ENCODE assay signal across 6 cellular contexts in genomic region chr1:115633606-115634005, GRCh38. TPM values are rescaled to one million over a fixed set of nuclear protein-coding genes. Genes with fewer than 3 reads are reported as not detected.
A peak's percentile ranks its signal among the peaks of the same experiment; 100 is the strongest.
DNase-seq lines count a peak whose midpoint lies in the region; ATAC-seq, FAIRE-seq and TF ChIP-seq lines count a peak whose summit lies in the region.
"Not testable (repeated sequence)": the region's sequence is repeated elsewhere in the genome, so short reads cannot be mapped to it uniquely, and the experiment has no call there.

No MANE protein-coding gene starts in this region.

- TF ChIP-seq POLR2A in K562 (conservative IDR thresholded peaks at IDR 0.05), result not testable (repeated sequence)

- H3K9ac ChIP-seq in K562 (ENCODE audit: insufficient read depth in 1 of 2, low read depth in 2 of 2, low read length in 2 of 2); endodermal cell (ENCODE audit: extremely low read depth, low read length, poor library complexity, severe bottlenecking); iPS-18a (ENCODE audit: low read length); iPS-20b (ENCODE audit: low read depth, low read length): not testable (repeated sequence)

- peaks cover 32% of the 10 kb centered on the region for H3K4me1 Mint-ChIP-seq in WTC11
- peaks cover 37% of the 10 kb centered on the region for H3K4me1 Mint-ChIP-seq in endodermal cell

- H3K36me3 ChIP-seq in HEK293 (ENCODE audit: control insufficient read depth in 2 of 2, insufficient read depth in 1 of 2, low read length in 2 of 2); K562 (ENCODE audit: control insufficient read depth, insufficient read depth, low read length); endodermal cell (ENCODE audit: control insufficient read depth, insufficient read depth, low read length); iPS-18a (ENCODE audit: control insufficient read depth, low read depth, low read length); iPS-20b (ENCODE audit: insufficient read depth, low read depth, low read length): not testable (repeated sequence)

- H2AFZ ChIP-seq in K562 (ENCODE audit: low read depth, low read length), result not testable (repeated sequence)

- not testable (repeated sequence) for BruUV-seq in K562 (replicated peaks; lab: Mats Ljungman, UMichigan)

- H3K4me2 ChIP-seq in K562 (ENCODE audit: insufficient read depth, low read length), result not testable (repeated sequence)

- TF ChIP-seq CTCF in HEK293 (tag by site-specific recombination; IDR thresholded peaks at IDR 0.05); WTC11 (IDR thresholded peaks at IDR 0.05); K562 (IDR thresholded peaks at IDR 0.05 in 2 of 3, conservative IDR thresholded peaks at IDR 0.05 in 1 of 3; ENCODE audit: insufficient read depth in 2 of 3, low read depth in 1 of 3, low read length in 3 of 3); endodermal cell (conservative IDR thresholded peaks at IDR 0.05): not testable (repeated sequence)

- not testable (repeated sequence) for H3K4me1 ChIP-seq in HEK293 (ENCODE audit: control insufficient read depth, insufficient read depth, low read length); K562 (replicated peaks in 1 of 2; ENCODE audit: control insufficient read depth in 2 of 2, insufficient read depth in 2 of 2, low read length in 2 of 2)
- H3K4me1 ChIP-seq in endodermal cell (ENCODE audit: control insufficient read depth, insufficient read depth, low read length) (peaks cover 25% of the 10 kb centered on the region), iPS-18a (ENCODE audit: control insufficient read depth, low read depth, low read length) (peaks cover 30% of the 10 kb centered on the region), iPS-20b (ENCODE audit: insufficient read depth, low read length) (peaks cover 13% of the 10 kb centered on the region; the same call in 1 of the 2 replicates)

- not testable (repeated sequence) for H4K20me1 ChIP-seq in K562 (replicated peaks; ENCODE audit: control insufficient read depth, insufficient read depth, low read length)

- CTCF ChIA-PET in HEK293 (lab: Yijun Ruan, JAX), result interaction anchor here (0.6 to 3.2 kb wide), 2 partner anchors 9 to 73 kb away, joined by 3 to 9 read pairs; no protein-coding TSS in a partner anchor
- CTCF ChIA-PET in WTC11 (lab: Charles Lee), result interaction anchor here (1.5 to 1.7 kb wide), 2 partner anchors 38 to 73 kb away, joined by 5 to 12 read pairs; no protein-coding TSS in a partner anchor
- CTCF ChIA-PET in K562 (lab: Yijun Ruan, JAX; ENCODE audit: low intra/inter-chr PET ratio), result not testable (repeated sequence)

- intact Hi-C loops in K562 (cut with micrococcal nuclease), result not testable (repeated sequence)

- not testable (repeated sequence) for H3K4me3 Mint-ChIP-seq in WTC11, endodermal cell

- peaks cover 29% of the 10 kb centered on the region for H3K36me3 Mint-ChIP-seq in WTC11
- peaks cover 24% of the 10 kb centered on the region for H3K36me3 Mint-ChIP-seq in endodermal cell (ENCODE audit: low read depth)

- H3K27ac Mint-ChIP-seq in WTC11, endodermal cell: not testable (repeated sequence)

- POLR2A ChIA-PET in HEK293 (lab: Yijun Ruan, JAX); WTC11 (lab: Charles Lee); K562 (lab: Yijun Ruan, JAX): not testable (repeated sequence)

- not testable (repeated sequence) for TF ChIP-seq EP300 in K562 (IDR thresholded peaks at IDR 0.05; ENCODE audit: low read length)

- H3K4me3 ChIP-seq in HEK293 (ENCODE audit: low read depth, low read length); K562; iPS-18a (ENCODE audit: low read length); iPS-20b (ENCODE audit: low read length): not testable (repeated sequence)
- peak overlapping the region; percentile 72 for H3K4me3 ChIP-seq in endodermal cell (ENCODE audit: low read length)

- H3K27me3 Mint-ChIP-seq in WTC11 (ENCODE audit: low read depth), result peaks cover 15% of the 10 kb centered on the region
- H3K27me3 Mint-ChIP-seq in endodermal cell (ENCODE audit: insufficient read depth), result not testable (repeated sequence)

- not testable (repeated sequence) for H3K79me2 ChIP-seq in K562 (ENCODE audit: control insufficient read depth, insufficient read depth, low read length)

- in situ Hi-C loops in K562 (cut with MboI), result not testable (repeated sequence)

- WGBS in K562 (ENCODE audit: insufficient coverage, low coverage, missing lambda C conversion rate), result 0% methylated on average over 1 of the region's 1 CpG
- WGBS in endodermal cell (ENCODE audit: insufficient coverage in 1 of 2, insufficient read length in 1 of 2), 2 experiments, result 100% methylated on average over 1 of the region's 1 CpG; no CpG with 5 or more reads in 1 of the 2 experiments

- H3K9me1 ChIP-seq in K562 (ENCODE audit: control insufficient read depth, insufficient read depth, low read length), result not testable (repeated sequence)

- H3K9me3 Mint-ChIP-seq in WTC11, result peaks cover 51% of the 10 kb centered on the region
- H3K9me3 Mint-ChIP-seq in endodermal cell, result peaks cover 54% of the 10 kb centered on the region

- H3K27me3 ChIP-seq in K562 (ENCODE audit: control insufficient read depth in 2 of 2, insufficient read depth in 2 of 2, low read length in 2 of 2); endodermal cell (ENCODE audit: control insufficient read depth, insufficient read depth, low read length, poor library complexity, severe bottlenecking); iPS-18a (ENCODE audit: control insufficient read depth, insufficient read depth, low read length); iPS-20b (ENCODE audit: insufficient read depth, low read length): not testable (repeated sequence)

- not testable (repeated sequence) for H3K27ac ChIP-seq in HEK293 (ENCODE audit: extremely low read depth, low read depth, low read length); K562 (ENCODE audit: extremely low read depth, low read depth, low read length); endodermal cell (ENCODE audit: low read depth, low read length)
- peak overlapping the region; percentile 68 for H3K27ac ChIP-seq in iPS-18a (ENCODE audit: low read length)
- peak overlapping the region; percentile 16 for H3K27ac ChIP-seq in iPS-20b (ENCODE audit: low read length)

- FAIRE-seq in K562 (lab: Jason Lieb, UNC), result not testable (repeated sequence)

- not testable (repeated sequence) for TF ChIP-seq RAD21 in K562 (CRISPR knock-in tag; conservative IDR thresholded peaks at IDR 0.05 in 1 of 2, IDR thresholded peaks at IDR 0.05 in 1 of 2)

- H3K9me3 ChIP-seq in HEK293 (ENCODE audit: control insufficient read depth, insufficient read depth, low read depth, low read length); K562 (replicated peaks; ENCODE audit: control insufficient read depth, insufficient read depth, low read depth, low read length); iPS-18a (ENCODE audit: control insufficient read depth, low read depth, low read length); iPS-20b (ENCODE audit: insufficient read depth, low read depth, low read length): not testable (repeated sequence)
- H3K9me3 ChIP-seq in endodermal cell (ENCODE audit: control insufficient read depth, low read length), result peaks cover 47% of the 10 kb centered on the region

- not testable (repeated sequence) for ATAC-seq in WTC11, K562

- not testable (repeated sequence) for DNase-seq in WTC11 (ENCODE audit: low spot score); K562 (ENCODE audit: extremely low read depth in 1 of 4, low spot score in 3 of 4); endodermal cell

TF ChIP-seq in WTC11, 78 proteins besides CTCF, POLR2A, EP300 and RAD21:
- TF ChIP-seq GTF2I (CRISPR knock-in tag; conservative IDR thresholded peaks at IDR 0.05), result 0 out of 2 replicates have a peak, but pooled peaks have one; percentile 47

TF ChIP-seq in K562, 482 proteins besides CTCF, POLR2A, EP300 and RAD21:
- peak; percentile 78 for TF ChIP-seq ZNF146 (CRISPR knock-in tag; IDR thresholded peaks at IDR 0.05; ENCODE audit: unreplicated experiment)
- peak; percentile 20 for TF ChIP-seq RBM25 (IDR thresholded peaks at IDR 0.05; ENCODE audit: low read depth, low read length, severe bottlenecking)
- TF ChIP-seq BCOR (IDR thresholded peaks at IDR 0.05), result 0 out of 2 replicates have a peak, but pooled peaks have one; percentile 9

RNA-seq across cellular contexts. Expression of gene VANGL1, which starts 8.2 kb away (rescaled TPM):
- total RNA-seq in WTC11 (2021) (13.3 to 15.8 TPM (median 13.9 TPM) in 3 replicates), K562 (2014; rRNA removed) (5.9 and 9.2 TPM in 2 replicates), K562 (2014; rRNA removed; fragmentation: Illumina TruSeq; extraction: Trizol) (9.3 and 10.4 TPM in 2 replicates), K562 (2015; rRNA removed; fragmentation: Illumina TruSeq; extraction: Trizol) (9.4 and 10.3 TPM in 2 replicates), K562 (2021) (12.7 and 12.9 TPM in 2 replicates), endodermal cell (10 to 100 TPM; 47.2 to 66.4 TPM)
- total RNA-seq in K562 (2011; cell fraction: chromatin; rRNA removed; ENCODE audit: low replicate concordance), result 20.7 and 22.7 TPM in 2 replicates
- 13.6 and 15.0 TPM in 2 replicates for total RNA-seq in K562 (2011; cell fraction: nucleolus; rRNA removed)
- total RNA-seq in K562 (2011; cell fraction: nucleoplasm; rRNA removed), result 17.8 and 20.5 TPM in 2 replicates
- polyA plus RNA-seq in K562 (2011; rRNA removed) (8.6 and 9.6 TPM in 2 replicates), K562 (2014; fragmentation: Illumina TruSeq; extraction: Trizol) (11.1 and 12.8 TPM in 2 replicates), K562 (2014; fragmentation: Nextera tagmentation; extraction: Ambion mirVana) (1 to 10 TPM in 1 of 2 experiments, under 1 TPM in 1; 0.90 to 1.2 TPM), K562 (2014; rRNA removed) (6.0 and 10.2 TPM in 2 replicates)
- 10.2 and 10.6 TPM in 2 replicates for polyA plus RNA-seq in K562 (2011; cell fraction: cytosol; rRNA removed)
- 8.4 and 10.9 TPM in 2 replicates for polyA plus RNA-seq in K562 (2011; cell fraction: nucleus; rRNA removed)
- 8.2 and 9.1 TPM in 2 replicates for polyA plus RNA-seq in K562 (2012)
- polyA minus RNA-seq in K562 (2011; rRNA and poly(A)+ RNA removed), result 10.1 and 10.6 TPM in 2 replicates
- 4.4 and 7.1 TPM in 2 replicates for polyA minus RNA-seq in K562 (2011; cell fraction: cytosol; rRNA and poly(A)+ RNA removed)
- polyA minus RNA-seq in K562 (2011; cell fraction: nucleus; rRNA and poly(A)+ RNA removed), result 4.0 and 9.1 TPM in 2 replicates
- 14.6 TPM for polyA plus RNA-seq in endodermal cell (2013, experiment 1 of 2)
- polyA plus RNA-seq in endodermal cell (2013, experiment 2 of 2), result 16.4 TPM
